Comparison of ENCODE assay signal across 19 cellular contexts in genomic region chr2:164073758-164074094, GRCh38.
DNase-seq lines count a peak whose midpoint lies in the region; ATAC-seq and TF ChIP-seq lines count a peak whose summit lies in the region.
"Had no signal": no experiment of that assay in that cellular context is flagged by ENCODE, and none has a peak within 500 bp of the region (broad histone marks: within the 10 kb centered on the region; RNA-seq: fewer than 3 reads in every experiment).

No MANE protein-coding gene starts in this region.

- no peaks in the 10 kb centered on the region for H3K36me3 Mint-ChIP-seq in mesothelial cell of epicardium
- no peaks in the 10 kb centered on the region for H3K36me3 Mint-ChIP-seq in natural killer cell treated with Interleukin-12 subunit alpha and Interleukin-12 subunit beta and Interleukin-15 and Interleukin-18, amount 100 ng/mL, for 72 hours

- ATAC-seq in natural killer cell treated with Interleukin-12 subunit alpha and Interleukin-12 subunit beta and Interleukin-15 and Interleukin-18, amount 100 ng/mL, for 72 hours, result no peak
- no peak for ATAC-seq in HG02840 (IDR thresholded peaks at IDR 0.05; ENCODE audit: low FRiP score, unreplicated experiment)

- no peak overlapping the region for H3K4me3 Mint-ChIP-seq in mesothelial cell of epicardium
- H3K4me3 Mint-ChIP-seq in natural killer cell treated with Interleukin-12 subunit alpha and Interleukin-12 subunit beta and Interleukin-15 and Interleukin-18, amount 100 ng/mL, for 72 hours, result no peak overlapping the region
- H3K4me3 Mint-ChIP-seq: CD4-positive, alpha-beta T cell; H9 had no signal

- peaks cover 14% of the 10 kb centered on the region for H3K4me1 Mint-ChIP-seq in mesothelial cell of epicardium
- H3K4me1 Mint-ChIP-seq in natural killer cell treated with Interleukin-12 subunit alpha and Interleukin-12 subunit beta and Interleukin-15 and Interleukin-18, amount 100 ng/mL, for 72 hours (ENCODE audit: low read depth in 2 of 2), result no peaks in the 10 kb centered on the region

- H3K9me3 Mint-ChIP-seq in mesothelial cell of epicardium, result peaks cover 11% of the 10 kb centered on the region
- H3K9me3 Mint-ChIP-seq in natural killer cell treated with Interleukin-12 subunit alpha and Interleukin-12 subunit beta and Interleukin-15 and Interleukin-18, amount 100 ng/mL, for 72 hours, result peaks cover 16% of the 10 kb centered on the region
- H3K9me3 Mint-ChIP-seq: H9 had no signal

- TF ChIP-seq CTCF in mesothelial cell of epicardium (IDR thresholded peaks at IDR 0.05; ENCODE audit: unreplicated experiment), result no peak

- H3K36me3 ChIP-seq in neuron (ENCODE audit: insufficient read depth, low read length), result no peaks in the 10 kb centered on the region
- H3K36me3 ChIP-seq: Peyer's patch had no signal

- no peaks in the 10 kb centered on the region for H3K27me3 ChIP-seq in neuron (ENCODE audit: insufficient read depth, low read length)
- H3K27me3 ChIP-seq: Peyer's patch had no signal

- CTCF ChIA-PET in HEK293T (lab: Yijun Ruan, JAX), result interaction anchor here (0.7 kb wide), 1 partner anchor 12 kb away, joined by 4 read pairs; no protein-coding TSS in a partner anchor

- H3K27ac Mint-ChIP-seq in mesothelial cell of epicardium, result peak overlapping the region; percentile 29
- H3K27ac Mint-ChIP-seq in natural killer cell treated with Interleukin-12 subunit alpha and Interleukin-12 subunit beta and Interleukin-15 and Interleukin-18, amount 100 ng/mL, for 72 hours, result no peak overlapping the region
- H3K27ac Mint-ChIP-seq: CD4-positive, alpha-beta T cell; H9 had no signal

- H3K9me3 ChIP-seq in neuron (ENCODE audit: low read length), result no peaks in the 10 kb centered on the region
- H3K9me3 ChIP-seq: Peyer's patch had no signal

- H3K4me1 ChIP-seq in neuron (ENCODE audit: insufficient read depth, low read length), result peaks cover 11% of the 10 kb centered on the region
- H3K4me1 ChIP-seq: Peyer's patch had no signal

- H3K27me3 Mint-ChIP-seq in mesothelial cell of epicardium (ENCODE audit: low read depth), result peaks cover 5% of the 10 kb centered on the region
- H3K27me3 Mint-ChIP-seq in natural killer cell treated with Interleukin-12 subunit alpha and Interleukin-12 subunit beta and Interleukin-15 and Interleukin-18, amount 100 ng/mL, for 72 hours, result no peaks in the 10 kb centered on the region
- H3K27me3 Mint-ChIP-seq: CD4-positive, alpha-beta T cell had no signal

- peak overlapping the region; percentile 40 for H2AFZ ChIP-seq in neuron (ENCODE audit: low read depth, low read length)

- H3K4me3 ChIP-seq in neuron (ENCODE audit: low read length), result no peak overlapping the region
- H3K4me3 ChIP-seq: Peyer's patch had no signal

- POLR2A ChIA-PET in HEK293T (lab: Yijun Ruan, JAX), result no interaction called here

- peak; percentile 51 for DNase-seq in NCI-H748 (lab: John Stamatoyannopoulos, UW; ENCODE audit: unreplicated experiment)
- DNase-seq in NCI-H748 treated with DMSO at 0.1 percent for 48 hours (lab: John Stamatoyannopoulos, UW), result no peak
- no peak for DNase-seq in HEK293T (ENCODE audit: extremely low spot score)
- DNase-seq in mesothelial cell of epicardium (ENCODE audit: low spot score in 2 of 2, unreplicated experiment in 2 of 2), result no peak
- no peak for DNase-seq in natural killer cell treated with Interleukin-12 subunit alpha and Interleukin-12 subunit beta and Interleukin-15 and Interleukin-18, amount 100 ng/mL, for 72 hours (ENCODE audit: low spot score)
- no peak for DNase-seq in NCI-H1930 (lab: John Stamatoyannopoulos, UW)
- DNase-seq: 8988T; ACHN; CD4-positive, alpha-beta T cell; DMS53; H9; NCI-H1417 treated with DMSO at 0.1 percent for 48 hours; NCI-H2081 treated with DMSO at 0.1 percent for 48 hours; NCI-H524 treated with DMSO at 0.1 percent for 48 hours; OCI-M1; Peyer's patch; SHP77 treated with DMSO at 0.1 percent for 48 hours had no signal

TF ChIP-seq in HEK293T, 16 proteins besides CTCF, POLR2A, EP300 and RAD21:
- TF ChIP-seq ZNF384 (IDR thresholded peaks at IDR 0.05) (peak; percentile 68; the same call in 1 of the 2 replicates), CTBP1 (IDR thresholded peaks at IDR 0.05; ENCODE audit: borderline replicate concordance) (no peak), SP1 (IDR thresholded peaks at IDR 0.05) (no peak), L3MBTL2 (conservative IDR thresholded peaks at IDR 0.05) (no peak), SUZ12 (IDR thresholded peaks at IDR 0.05) (no peak), BHLHE40 (IDR thresholded peaks at IDR 0.05; ENCODE audit: borderline replicate concordance) (no peak), LEF1 (IDR thresholded peaks at IDR 0.05; ENCODE audit: borderline replicate concordance) (no peak), FOXK2 (IDR thresholded peaks at IDR 0.05) (no peak), PKNOX1 (IDR thresholded peaks at IDR 0.05) (no peak)
